ENCODE assay signal across 14 cellular contexts in genomic region chr21:33373451-33373850, GRCh38. TPM values are rescaled to one million over a fixed set of nuclear protein-coding genes. Genes with fewer than 3 reads are reported as not detected.
DNase-seq lines count a peak whose midpoint lies in the region; ATAC-seq and TF ChIP-seq lines count a peak whose summit lies in the region.
"Had no signal": no experiment of that assay in that cellular context is flagged by ENCODE, and none has a peak within 500 bp of the region (broad histone marks: within the 10 kb centered on the region; RNA-seq: fewer than 3 reads in every experiment).

No MANE protein-coding gene starts in this region.

- no peaks in the 10 kb centered on the region for H3K4me1 ChIP-seq in breast epithelium
- H3K4me1 ChIP-seq in adrenal gland (replicated peaks in 1 of 2) = peaks cover 0 to 5% of the 10 kb centered on the region in 2 donors
- H3K4me1 ChIP-seq in mesenchymal stem cell (ENCODE audit: control insufficient read depth, insufficient read depth, low read depth, low read length) = peaks cover 2% of the 10 kb centered on the region
- peaks cover 0 to 24% (median 18%) of the 10 kb centered on the region in 4 donors for H3K4me1 ChIP-seq in upper lobe of left lung
- H3K4me1 ChIP-seq: SJCRH30 had no signal

- ATAC-seq in upper lobe of left lung (ENCODE audit: low FRiP score in 2 of 2) = peak in 1 of 2 donors; percentile 74
- ATAC-seq in HG02759 (IDR thresholded peaks at IDR 0.05; ENCODE audit: unreplicated experiment) = no peak

- H3K4me3 ChIP-seq in breast epithelium (no peak overlapping the region), adrenal gland (no peak overlapping the region), mesenchymal stem cell (ENCODE audit: insufficient read depth in 1 of 2, low read depth in 1 of 2, low read length in 2 of 2) (no peak overlapping the region), upper lobe of left lung (no peak overlapping the region)
- H3K4me3 ChIP-seq: A549, SJCRH30 had no signal

- peak; percentile 43 for DNase-seq in MCF 10A (ENCODE audit: unreplicated experiment)
- DNase-seq in breast epithelium (ENCODE audit: low spot score in 2 of 2) = no peak
- peak in 1 of 7 donors; percentile 30 for DNase-seq in adrenal gland
- no peak for DNase-seq in mesenchymal stem cell
- DNase-seq in upper lobe of left lung = peak in 1 of 2 donors; percentile 58
- DNase-seq in activated CD4-positive, CD25-positive, alpha-beta regulatory T cell treated with anti-CD3 and anti-CD28 coated beads, Interleukin-2, amount 50 U/mL, for 72 hours = no peak
- no peak for DNase-seq in NCI-H1105 (lab: John Stamatoyannopoulos, UW)
- DNase-seq: cortex of kidney, NCI-H2029 treated with DMSO at 0.1 percent for 48 hours, NCI-H774, nephron progenitor cell, SJCRH30 had no signal

- H3K27ac Mint-ChIP-seq in MCF 10A (ENCODE audit: low read depth, unreplicated experiment) = no peak overlapping the region
- H3K27ac Mint-ChIP-seq: nephron progenitor cell had no signal

- H3K4me2 ChIP-seq in mesenchymal stem cell (ENCODE audit: low read length, poor library complexity, severe bottlenecking) = no peak overlapping the region

- no peaks in the 10 kb centered on the region for H3K9me3 Mint-ChIP-seq in MCF 10A (ENCODE audit: unreplicated experiment)

- TF ChIP-seq CTCF in MCF 10A (IDR thresholded peaks at IDR 0.05; ENCODE audit: unreplicated experiment) (no peak), breast epithelium (IDR thresholded peaks at IDR 0.05) (no peak), adrenal gland (IDR thresholded peaks at IDR 0.05) (no peak), upper lobe of left lung (IDR thresholded peaks at IDR 0.05) (no peak)

- peak overlapping the region; percentile 51 for H2AFZ ChIP-seq in mesenchymal stem cell (ENCODE audit: low read depth, low read length)

- H2BK5ac ChIP-seq in mesenchymal stem cell (ENCODE audit: low read depth, low read length, poor library complexity, severe bottlenecking) = no peak overlapping the region

- CTCF ChIA-PET in MCF 10A (lab: Yijun Ruan, JAX) = interaction anchor here (1.0 to 1.8 kb wide), 5 partner anchors 12 to 529 kb away, joined by 3 to 8 read pairs (median 4); no protein-coding TSS in a partner anchor

- peaks cover 13% of the 10 kb centered on the region for H3K4me1 Mint-ChIP-seq in MCF 10A (ENCODE audit: insufficient read depth, unreplicated experiment)
- H3K4me1 Mint-ChIP-seq: nephron progenitor cell had no signal

- no peak for TF ChIP-seq EP300 in upper lobe of left lung (IDR thresholded peaks at IDR 0.05)

- H3K23ac ChIP-seq in mesenchymal stem cell (ENCODE audit: low read length in 2 of 2) = no peak overlapping the region

- 70 to 85% (median 78%) methylated on average over 2 of the region's 2 CpGs for WGBS in adrenal gland, 4 donors
- WGBS in mesenchymal stem cell = 100% methylated on average over 2 of the region's 2 CpGs
- 66 to 67% methylated on average over 2 of the region's 2 CpGs for WGBS in upper lobe of left lung, 2 donors

- BruUV-seq in MCF 10A (replicated peaks; lab: Mats Ljungman, UMichigan) = no TSS peak

- intact Hi-C loops in MCF 10A (cut with micrococcal nuclease) (no loop called here), breast epithelium (cut with DNase I; ENCODE audit: low total_unique reads) (no loop called here), adrenal gland (cut with DNase I) (loop anchor here (5.0 to 10.0 kb wide), 2 partner anchors 169 to 171 kb away; no protein-coding TSS in a partner anchor)

- H2BK15ac ChIP-seq in mesenchymal stem cell (ENCODE audit: low read depth, poor library complexity, severe bottlenecking) = no peak overlapping the region

- no peaks in the 10 kb centered on the region for H3K79me1 ChIP-seq in mesenchymal stem cell (replicated peaks; ENCODE audit: low read length, poor library complexity, severe bottlenecking)

- H3K9me3 ChIP-seq in breast epithelium (peaks cover 0 to 3% of the 10 kb centered on the region in 2 donors), adrenal gland (replicated peaks in 1 of 3) (no peaks in the 10 kb centered on the region), mesenchymal stem cell (ENCODE audit: control insufficient read depth, low read length) (peaks cover 17% of the 10 kb centered on the region), upper lobe of left lung (peaks cover 0 to 2% (median under 1%) of the 10 kb centered on the region in 4 donors)
- H3K9me3 ChIP-seq: A549 had no signal

- H3K4me3 Mint-ChIP-seq in MCF 10A (ENCODE audit: unreplicated experiment) = no peak overlapping the region
- H3K4me3 Mint-ChIP-seq: nephron progenitor cell had no signal

- no peak for TF ChIP-seq POLR2A in breast epithelium (IDR thresholded peaks at IDR 0.05)
- TF ChIP-seq POLR2A in adrenal gland (IDR thresholded peaks at IDR 0.05) = no peak
- no peak for TF ChIP-seq POLR2A in upper lobe of left lung (IDR thresholded peaks at IDR 0.05)

- H2AK5ac ChIP-seq in mesenchymal stem cell (ENCODE audit: low read length, severe bottlenecking) = no peak overlapping the region

- H3K4ac ChIP-seq in mesenchymal stem cell (ENCODE audit: low read depth in 1 of 2, low read length in 2 of 2) = no peak overlapping the region

- H2BK120ac ChIP-seq in mesenchymal stem cell (ENCODE audit: low read depth, low read length) = no peak overlapping the region

- no peak overlapping the region for H3K14ac ChIP-seq in mesenchymal stem cell (ENCODE audit: low read length in 2 of 2)

- peak overlapping the region in 1 of 2 experiments; percentile 54 for H2BK12ac ChIP-seq in mesenchymal stem cell (ENCODE audit: low read length in 2 of 2)

- H3K9ac ChIP-seq in mesenchymal stem cell (ENCODE audit: low read length) = no peak overlapping the region

- H3K36me3 ChIP-seq in breast epithelium (no peaks in the 10 kb centered on the region), adrenal gland (replicated peaks in 1 of 2) (no peaks in the 10 kb centered on the region), mesenchymal stem cell (ENCODE audit: control insufficient read depth in 1 of 2, insufficient read depth in 2 of 2, low read depth in 1 of 2, low read length in 2 of 2) (no peaks in the 10 kb centered on the region), upper lobe of left lung (no peaks in the 10 kb centered on the region)
- H3K36me3 ChIP-seq: SJCRH30 had no signal

- H3K18ac ChIP-seq in mesenchymal stem cell (ENCODE audit: low read depth in 1 of 2, low read length in 2 of 2) = no peak overlapping the region

- H4K8ac ChIP-seq in mesenchymal stem cell (ENCODE audit: low read length) = no peak overlapping the region

- H4K91ac ChIP-seq in mesenchymal stem cell (ENCODE audit: low read length) = no peak overlapping the region

- H3K27me3 ChIP-seq in breast epithelium (no peaks in the 10 kb centered on the region), adrenal gland (no peaks in the 10 kb centered on the region), mesenchymal stem cell (ENCODE audit: control insufficient read depth in 1 of 2, insufficient read depth in 1 of 2, low read length in 2 of 2) (peaks cover 0 to 11% of the 10 kb centered on the region in 2 experiments), upper lobe of left lung (no peaks in the 10 kb centered on the region)
- H3K27me3 ChIP-seq: SJCRH30 had no signal

- H3K27ac ChIP-seq in breast epithelium (no peak overlapping the region), adrenal gland (peak overlapping the region; percentile 23 to 88 (median 42)), mesenchymal stem cell (ENCODE audit: low read length, poor library complexity, severe bottlenecking) (no peak overlapping the region), upper lobe of left lung (peak overlapping the region; percentile 1 to 76 (median 61))
- H3K27ac ChIP-seq: SJCRH30 had no signal

- H3K36me3 Mint-ChIP-seq in MCF 10A (ENCODE audit: insufficient read depth, unreplicated experiment) = peaks cover 2% of the 10 kb centered on the region

- H3K27me3 Mint-ChIP-seq in MCF 10A (ENCODE audit: insufficient read depth, unreplicated experiment) = no peaks in the 10 kb centered on the region

- POLR2A ChIA-PET in MCF 10A (lab: Yijun Ruan, JAX) = interaction anchor here (0.6 to 2.0 kb wide), 2 partner anchors 12 to 38 kb away, joined by 3 to 6 read pairs; no protein-coding TSS in a partner anchor

RNA-seq across cellular contexts. Expression of gene IFNGR2, which starts 29.8 kb away (rescaled TPM):
- 77.0 and 87.7 TPM in 2 replicates for total RNA-seq in MCF 10A (2022)
- total RNA-seq in breast epithelium = 10 to 100 TPM; 61.6 to 76.7 (median 70.8) TPM
- 10 to 100 TPM; 44.5 to 75.8 (median 64.0) TPM for total RNA-seq in adrenal gland
- polyA plus RNA-seq in adrenal gland = 10 to 100 TPM; 50.3 to 87.4 (median 57.4) TPM
- polyA plus RNA-seq in mesenchymal stem cell (2013, experiment 1 of 2) = 62.7 TPM
- 59.5 TPM for polyA plus RNA-seq in mesenchymal stem cell (2013, experiment 2 of 2)
- 10 to 100 TPM; 35.6 to 89.8 (median 62.0) TPM for total RNA-seq in upper lobe of left lung

RNA-seq across cellular contexts. Expression of gene IFNAR1, which starts 48.7 kb away (rescaled TPM):
- 30.0 and 35.5 TPM in 2 replicates for total RNA-seq in MCF 10A (2022)
- 10 to 100 TPM; 30.2 to 44.8 (median 42.9) TPM for total RNA-seq in breast epithelium
- total RNA-seq in adrenal gland = 10 to 100 TPM; 21.8 to 71.2 (median 43.1) TPM
- 10 to 100 TPM in 1 of 3 donors, 1 to 10 TPM in 2; 7.3 to 36.4 (median 8.8) TPM for polyA plus RNA-seq in adrenal gland
- 40.6 TPM for polyA plus RNA-seq in mesenchymal stem cell (2013, experiment 1 of 2)
- 40.4 TPM for polyA plus RNA-seq in mesenchymal stem cell (2013, experiment 2 of 2)
- 10 to 100 TPM; 17.1 to 68.5 (median 36.0) TPM for total RNA-seq in upper lobe of left lung

Comparison
In these comparisons a context has a peak if more than half of its experiments do, and no peak if none do; other contexts are left out.
1. H3K27ac ChIP-seq: peak in adrenal gland (5 of 5) and upper lobe of left lung (4 of 4); none in breast epithelium (0 of 2) and mesenchymal stem cell (single experiment).
2. intact Hi-C loops: an anchor here in adrenal gland (5.0 to 10.0 kb wide); none called in MCF 10A and breast epithelium.